Comparison of ENCODE assay signal across 12 cellular contexts in the genomic region with DNA sequence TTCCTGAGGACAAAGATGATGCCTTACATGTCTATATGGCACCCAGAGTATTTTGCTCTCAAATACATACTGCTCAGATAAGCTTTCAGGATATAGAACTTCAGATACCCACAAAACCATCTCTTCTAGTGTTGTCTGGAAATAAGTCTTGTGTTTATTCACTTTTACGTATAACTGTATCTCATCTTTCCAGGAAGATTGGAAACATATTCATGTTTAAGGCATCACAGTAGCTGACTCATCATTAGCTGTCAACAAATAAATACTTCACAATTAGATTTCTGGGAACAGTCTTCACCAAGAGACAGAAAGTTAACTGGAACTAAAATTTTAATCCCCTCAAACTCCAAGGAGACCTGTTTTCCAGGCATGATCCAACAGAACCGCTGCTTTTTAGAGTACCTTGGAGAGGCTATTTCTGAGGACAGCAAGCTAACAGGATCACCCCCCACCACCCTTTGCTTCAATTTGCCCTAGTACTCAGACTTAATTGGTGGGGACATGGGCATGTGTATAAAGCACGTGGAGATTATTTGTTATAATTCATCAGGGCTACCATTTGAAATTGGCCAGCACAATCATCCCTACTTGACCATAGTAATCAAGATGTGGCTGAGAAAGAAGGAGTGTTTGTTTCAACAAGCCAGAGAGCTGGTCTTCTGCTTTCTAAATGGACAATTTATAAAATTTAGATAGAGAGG.
DNase-seq lines count a peak whose midpoint lies in the region; ATAC-seq, FAIRE-seq and TF ChIP-seq lines count a peak whose summit lies in the region.
"Had no signal": no experiment of that assay in that cellular context is flagged by ENCODE, and none has a peak within 500 bp of the region (broad histone marks: within the 10 kb centered on the region; RNA-seq: fewer than 3 reads in every experiment).

No MANE protein-coding gene starts in this region.

- peak overlapping the region in 1 of 2 experiments; percentile 75 for H3K4ac ChIP-seq in mesenchymal stem cell (ENCODE audit: low read depth in 1 of 2, low read length in 2 of 2)

- WGBS in mammary epithelial cell (ENCODE audit: low coverage, missing lambda C conversion rate) = 64% methylated on average over 3 of the region's 3 CpGs
- WGBS in mesenchymal stem cell = 0% methylated on average over 1 of the region's 3 CpGs
- WGBS in aorta, 2 donors = 92 to 94% methylated on average over 3 of the region's 3 CpGs

- CTCF ChIA-PET in mammary epithelial cell (lab: Charles Lee; ENCODE audit: low non-redundant PET) = no interaction called here

- no peak overlapping the region for H3K23ac ChIP-seq in mesenchymal stem cell (ENCODE audit: low read length in 2 of 2)

- H4K8ac ChIP-seq in mesenchymal stem cell (ENCODE audit: low read length) = no peak overlapping the region

- TF ChIP-seq CTCF in AG10803 (conservative IDR thresholded peaks at IDR 0.05; ENCODE audit: low read length) (no peak), mammary epithelial cell (conservative IDR thresholded peaks at IDR 0.05 in 1 of 2, IDR thresholded peaks at IDR 0.05 in 1 of 2; ENCODE audit: extremely low read depth in 1 of 2, insufficient read depth in 1 of 2, low read depth in 1 of 2, low read length in 2 of 2) (no peak)

- DNase-seq in AG10803 (ENCODE audit: low read depth) (peak; percentile 92), HTR-8/SVneo (ENCODE audit: insufficient read length, low spot score) (peak; percentile 95), mammary epithelial cell (peak; percentile 73), mesenchymal stem cell (peak; percentile 86), iPS-NIHi11 (ENCODE audit: low spot score) (no peak), aorta (no peak), OCI-M2 (lab: John Stamatoyannopoulos, UW; ENCODE audit: unreplicated experiment) (no peak)
- DNase-seq: DMS79, NCI-H510A, occipital lobe had no signal

- H2AFZ ChIP-seq in mammary epithelial cell (ENCODE audit: low read depth, low read length) = no peak overlapping the region
- H2AFZ ChIP-seq in mesenchymal stem cell (ENCODE audit: low read depth, low read length) = no peak overlapping the region
- H2AFZ ChIP-seq: GM23338 had no signal

- in situ Hi-C loops in mammary epithelial cell (cut with MboI; ENCODE audit: low sequenced_read_pairs in 2 of 2) = no loop called here

- H3K79me2 ChIP-seq in mammary epithelial cell (ENCODE audit: insufficient read depth, low read length) = no peaks in the 10 kb centered on the region

- H3K4me3 ChIP-seq in AG10803 (ENCODE audit: low read length) = no peak overlapping the region
- H3K4me3 ChIP-seq in mammary epithelial cell (replicated peaks in 1 of 3; ENCODE audit: insufficient read depth in 1 of 3, low read depth in 2 of 3, low read length in 3 of 3) = no peak overlapping the region
- H3K4me3 ChIP-seq in mesenchymal stem cell (ENCODE audit: insufficient read depth in 1 of 2, low read depth in 1 of 2, low read length in 2 of 2) = peak overlapping the region in 1 of 2 experiments; percentile 12
- no peak overlapping the region for H3K4me3 ChIP-seq in aorta (ENCODE audit: low read length in 2 of 2)
- H3K4me3 ChIP-seq: GM23338 had no signal

- H3K27me3 ChIP-seq in mammary epithelial cell (ENCODE audit: insufficient read depth, low read length) (no peaks in the 10 kb centered on the region), mesenchymal stem cell (ENCODE audit: control insufficient read depth in 1 of 2, insufficient read depth in 1 of 2, low read length in 2 of 2) (no peaks in the 10 kb centered on the region), aorta (ENCODE audit: control insufficient read depth in 1 of 2, insufficient read depth in 2 of 2, low read length in 1 of 2) (no peaks in the 10 kb centered on the region)

- H3K14ac ChIP-seq in mesenchymal stem cell (ENCODE audit: low read length in 2 of 2) = no peak overlapping the region

- peak overlapping the region; percentile 92 for H2BK5ac ChIP-seq in mesenchymal stem cell (ENCODE audit: low read depth, low read length, poor library complexity, severe bottlenecking)

- H3K4me2 ChIP-seq in mammary epithelial cell (ENCODE audit: insufficient read depth, low read depth, low read length) (peak overlapping the region; percentile 37), mesenchymal stem cell (ENCODE audit: low read length, poor library complexity, severe bottlenecking) (no peak overlapping the region)
- H3K4me2 ChIP-seq: GM23338 had no signal

- no peaks in the 10 kb centered on the region for H3K9me3 ChIP-seq in mammary epithelial cell (replicated peaks; ENCODE audit: insufficient read depth, low read length)
- H3K9me3 ChIP-seq in mesenchymal stem cell (ENCODE audit: control insufficient read depth, low read length) = no peaks in the 10 kb centered on the region
- no peaks in the 10 kb centered on the region for H3K9me3 ChIP-seq in aorta (ENCODE audit: control insufficient read depth, low read length)

- ATAC-seq in HG03432 (IDR thresholded peaks at IDR 0.05; ENCODE audit: unreplicated experiment) (no peak), aorta (ENCODE audit: low FRiP score) (no peak)
- ATAC-seq: GM23338 had no signal

- peak overlapping the region; percentile 80 to 93 for H3K18ac ChIP-seq in mesenchymal stem cell (ENCODE audit: low read depth in 1 of 2, low read length in 2 of 2)

- dilution Hi-C loops in mammary epithelial cell (cut with HindIII; ENCODE audit: low sequenced_read_pairs) = no loop called here

- H2BK120ac ChIP-seq in mesenchymal stem cell (ENCODE audit: low read depth, low read length) = peak overlapping the region; percentile 52

- peak overlapping the region; percentile 97 for H2AK5ac ChIP-seq in mesenchymal stem cell (ENCODE audit: low read length, severe bottlenecking)

- peaks cover 7% of the 10 kb centered on the region for H3K79me1 ChIP-seq in mesenchymal stem cell (replicated peaks; ENCODE audit: low read length, poor library complexity, severe bottlenecking)

- BruUV-seq in mammary epithelial cell (replicated peaks; lab: Mats Ljungman, UMichigan) = TSS peak; percentile 41

- H3K27ac ChIP-seq in mammary epithelial cell (ENCODE audit: insufficient read depth, low read depth, low read length) (peak overlapping the region; percentile 96), mesenchymal stem cell (ENCODE audit: low read length, poor library complexity, severe bottlenecking) (peak overlapping the region; percentile 98), aorta (ENCODE audit: low read depth in 1 of 2, low read length in 2 of 2) (no peak overlapping the region)

- intact Hi-C loops in mammary epithelial cell (cut with micrococcal nuclease) (loop anchor here (2.0 kb wide), 1 partner anchor 91 kb away; no protein-coding TSS in a partner anchor), aorta (cut with DNase I) (loop anchor here in 1 of 2 donors (10.0 kb wide), 1 partner anchor 129 kb away; a partner anchor contains a TSS)

- FAIRE-seq in HTR-8/SVneo (lab: Jason Lieb, UNC) = no peak

- peak overlapping the region; percentile 51 to 100 for H2BK12ac ChIP-seq in mesenchymal stem cell (ENCODE audit: low read length in 2 of 2)

- H3K9ac ChIP-seq in mammary epithelial cell (ENCODE audit: insufficient read depth, low read length) (peak overlapping the region; percentile 24), mesenchymal stem cell (ENCODE audit: low read length) (peak overlapping the region; percentile 85)

- H4K20me1 ChIP-seq in mammary epithelial cell (ENCODE audit: insufficient read depth, low read length) = no peaks in the 10 kb centered on the region

- no peak overlapping the region for H2BK15ac ChIP-seq in mesenchymal stem cell (ENCODE audit: low read depth, poor library complexity, severe bottlenecking)

- H3K36me3 ChIP-seq in mammary epithelial cell (ENCODE audit: insufficient read depth, low read length) (no peaks in the 10 kb centered on the region), mesenchymal stem cell (ENCODE audit: control insufficient read depth in 1 of 2, insufficient read depth in 2 of 2, low read depth in 1 of 2, low read length in 2 of 2) (no peaks in the 10 kb centered on the region), aorta (ENCODE audit: control insufficient read depth in 1 of 2, insufficient read depth in 2 of 2, low read length in 1 of 2) (no peaks in the 10 kb centered on the region)

- peaks cover 84% of the 10 kb centered on the region for H3K4me1 ChIP-seq in mammary epithelial cell (ENCODE audit: insufficient read depth, low read length)
- peaks cover 45% of the 10 kb centered on the region for H3K4me1 ChIP-seq in mesenchymal stem cell (ENCODE audit: control insufficient read depth, insufficient read depth, low read depth, low read length)
- H3K4me1 ChIP-seq in aorta (ENCODE audit: control insufficient read depth in 1 of 2, insufficient read depth in 2 of 2, low read length in 2 of 2) = peaks cover 0 to 4% of the 10 kb centered on the region in 2 donors

- H4K91ac ChIP-seq in mesenchymal stem cell (ENCODE audit: low read length) = peak overlapping the region; percentile 58

Comparison
In these comparisons a context has a peak if more than half of its experiments do, and no peak if none do; other contexts are left out.
1. DNase-seq: peak in AG10803 (single experiment), HTR-8/SVneo (single experiment), mammary epithelial cell (single experiment) and mesenchymal stem cell (single experiment); none in iPS-NIHi11 (single experiment), aorta (0 of 2) and OCI-M2 (single experiment).
2. H3K27ac ChIP-seq: peak in mammary epithelial cell (single experiment) and mesenchymal stem cell (single experiment); none in aorta (0 of 2).